16 cellular contexts compared by ENCODE assay signal in genomic region chr1:19229828-19230325, GRCh38.
"Had no signal": no experiment of that assay in that cellular context is flagged by ENCODE, and none has a peak within 500 bp of the region (broad histone marks: within the 10 kb centered on the region; RNA-seq: fewer than 3 reads in every experiment).

No MANE protein-coding gene starts in this region.

- H3K36me3 ChIP-seq: neural progenitor cell had no signal

- H3K9me3 ChIP-seq: tibial artery had no signal

- H2AFZ ChIP-seq: neural progenitor cell had no signal

- H3K27ac ChIP-seq: foreskin keratinocyte, neural progenitor cell, tibial artery had no signal

- H3K4me3 ChIP-seq: neural progenitor cell, tibial artery had no signal

- H3K27ac Mint-ChIP-seq: activated naive CD8-positive, alpha-beta T cell treated with anti-CD3 and anti-CD28 coated beads for 36 hours; activated T-helper 17 cell treated with anti-CD3 and anti-CD28 coated beads, Interleukin-2, amount 50 U/mL, for 72 hours; neural progenitor cell; T-helper 1 cell treated with Interleukin-12 subunit alpha and Interleukin-12 subunit beta and Interleukin-4 antibody, amounts not matched to agents 30 μg/mL and 1 μg/mL, for 36 hours had no signal

- H3K27me3 ChIP-seq: foreskin keratinocyte, neural progenitor cell, tibial artery had no signal

- H3K4me2 ChIP-seq: neural progenitor cell had no signal

- ATAC-seq: activated CD8-positive, alpha-beta T cell treated with anti-CD3 and anti-CD28 coated beads for 36 hours; activated T-helper 17 cell treated with anti-CD3 and anti-CD28 coated beads, Interleukin-2, amount 50 U/mL, for 72 hours; foreskin keratinocyte; left lobe of liver; naive thymus-derived CD8-positive, alpha-beta T cell; stimulated activated naive CD8-positive, alpha-beta T cell treated with anti-CD3 and anti-CD28 coated beads, Interleukin-15, Interleukin-2, amounts not matched to agents 100 U/mL and 50 U/mL, for 24 hours; WTC11 had no signal

- H3K9me3 Mint-ChIP-seq: activated CD8-positive, alpha-beta T cell treated with anti-CD3 and anti-CD28 coated beads for 36 hours; activated naive CD8-positive, alpha-beta T cell treated with anti-CD3 and anti-CD28 coated beads for 36 hours; activated T-helper 17 cell treated with anti-CD3 and anti-CD28 coated beads, Interleukin-2, amount 50 U/mL, for 72 hours; naive thymus-derived CD8-positive, alpha-beta T cell; neural progenitor cell; T-helper 1 cell treated with Interleukin-12 subunit alpha and Interleukin-12 subunit beta and Interleukin-4 antibody, amounts not matched to agents 30 μg/mL and 1 μg/mL, for 36 hours; WTC11 had no signal

- H3K4me1 ChIP-seq: foreskin keratinocyte, neural progenitor cell, tibial artery had no signal

- DNase-seq: activated CD4-positive, alpha-beta T cell treated with anti-CD3 and anti-CD28 coated beads for 4 hours; activated CD8-positive, alpha-beta T cell treated with anti-CD3 and anti-CD28 coated beads for 36 hours; activated naive CD8-positive, alpha-beta T cell treated with anti-CD3 and anti-CD28 coated beads for 36 hours; cerebellar nuclear complex; effector CD4-positive, alpha-beta T cell; foreskin keratinocyte; naive thymus-derived CD8-positive, alpha-beta T cell; stimulated activated CD4-positive, alpha-beta T cell treated with anti-CD3 and anti-CD28 coated beads, Interleukin-4, amount 100 ng/mL, for 24 hours; stimulated activated naive CD8-positive, alpha-beta T cell treated with anti-CD3 and anti-CD28 coated beads, Interleukin-15, Interleukin-2, amounts not matched to agents 100 U/mL and 50 U/mL, for 24 hours; T1000 had no signal

- H3K9ac ChIP-seq: neural progenitor cell had no signal
